Comparison of ENCODE assay signal across 8 cellular contexts in the genomic region with DNA sequence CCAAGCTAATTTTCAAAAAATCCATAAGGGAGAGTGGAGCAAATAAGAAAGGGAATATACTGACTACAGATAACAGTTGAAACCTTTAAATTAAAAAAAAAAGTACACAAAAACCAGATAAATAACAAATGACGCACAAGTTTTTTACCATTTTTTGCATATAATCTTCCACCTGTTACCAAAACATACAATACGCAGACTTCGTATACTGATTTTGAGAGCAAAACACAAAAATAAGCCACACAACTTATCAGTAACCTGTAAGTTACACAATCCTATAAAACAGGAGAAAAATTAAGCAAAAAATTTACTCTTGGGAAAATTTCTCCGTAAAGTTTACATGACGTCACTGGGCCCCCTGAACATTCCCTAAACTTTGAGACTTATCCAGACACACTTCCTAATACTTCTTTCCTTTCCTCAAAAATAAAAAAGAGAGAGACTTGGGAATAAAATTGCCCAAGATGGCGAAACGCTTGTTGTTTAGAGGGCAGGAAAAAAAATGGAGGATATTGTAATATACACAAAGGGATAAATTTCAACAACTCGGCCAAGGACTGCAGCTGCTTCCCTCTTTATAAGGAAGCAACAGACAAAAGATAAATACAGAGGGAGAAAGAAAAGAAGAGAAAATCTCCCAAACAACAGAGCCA.
DNase-seq lines count a peak whose midpoint lies in the region; ATAC-seq and TF ChIP-seq lines count a peak whose summit lies in the region.

No MANE protein-coding gene starts in this region.

- H3K9me3 ChIP-seq in SK-N-MC (ENCODE audit: low read depth, low read length): no peaks in the 10 kb centered on the region
- H3K9me3 ChIP-seq in parathyroid adenoma (ENCODE audit: control insufficient read depth, low read length): no peaks in the 10 kb centered on the region

- peak overlapping the region; percentile 90 for H2AFZ ChIP-seq in parathyroid adenoma

- H3K4me1 Mint-ChIP-seq in stimulated activated naive CD8-positive, alpha-beta T cell treated with anti-CD3 and anti-CD28 coated beads, Interleukin-15, Interleukin-2, amounts not matched to agents 100 ng/mL and 50 ng/mL, for 24 hours (ENCODE audit: low read depth): peaks cover 15% of the 10 kb centered on the region

- H3K36me3 ChIP-seq in SK-N-MC (ENCODE audit: insufficient read depth, low read length): no peaks in the 10 kb centered on the region
- H3K36me3 ChIP-seq in parathyroid adenoma (ENCODE audit: control insufficient read depth, insufficient read depth, low read length): no peaks in the 10 kb centered on the region

- H3K4me2 ChIP-seq in parathyroid adenoma (ENCODE audit: low read length): peak overlapping the region; percentile 95

- TF ChIP-seq CTCF in fibroblast of mammary gland (conservative IDR thresholded peaks at IDR 0.05; ENCODE audit: control insufficient read depth, insufficient read depth, low read depth, low read length): no peak
- TF ChIP-seq CTCF in parathyroid adenoma (IDR thresholded peaks at IDR 0.05): no peak

- H3K9ac ChIP-seq in SK-N-MC (ENCODE audit: insufficient read length) (peak overlapping the region; percentile 99), parathyroid adenoma (peak overlapping the region; percentile 62)

- H3K9me3 Mint-ChIP-seq in stimulated activated naive CD8-positive, alpha-beta T cell treated with anti-CD3 and anti-CD28 coated beads, Interleukin-15, Interleukin-2, amounts not matched to agents 100 ng/mL and 50 ng/mL, for 24 hours: no peaks in the 10 kb centered on the region

- H3K27ac Mint-ChIP-seq in stimulated activated naive CD8-positive, alpha-beta T cell treated with anti-CD3 and anti-CD28 coated beads, Interleukin-15, Interleukin-2, amounts not matched to agents 100 ng/mL and 50 ng/mL, for 24 hours: no peak overlapping the region

- H3K4me3 ChIP-seq in SK-N-MC (peak overlapping the region; percentile 93), fibroblast of mammary gland (ENCODE audit: control insufficient read depth, low read depth, low read length) (peak overlapping the region; percentile 72), parathyroid adenoma (ENCODE audit: low read depth, low read length) (peak overlapping the region; percentile 97)

- H3K27me3 Mint-ChIP-seq in stimulated activated naive CD8-positive, alpha-beta T cell treated with anti-CD3 and anti-CD28 coated beads, Interleukin-15, Interleukin-2, amounts not matched to agents 100 ng/mL and 50 ng/mL, for 24 hours: peaks cover 31% of the 10 kb centered on the region

- DNase-seq in stimulated activated naive CD8-positive, alpha-beta T cell treated with anti-CD3 and anti-CD28 coated beads, Interleukin-15, Interleukin-2, amounts not matched to agents 100 U/mL and 50 U/mL, for 24 hours: no peak
- DNase-seq in SK-N-MC (ENCODE audit: low read depth, low spot score) (no peak), fibroblast of mammary gland (ENCODE audit: low read depth) (no peak), superior temporal gyrus (ENCODE audit: extremely low spot score) (no peak)

- H3K79me2 ChIP-seq in parathyroid adenoma: peaks cover 15% of the 10 kb centered on the region

- no peaks in the 10 kb centered on the region for H3K27me3 ChIP-seq in parathyroid adenoma (ENCODE audit: control insufficient read depth, insufficient read depth, low read length)

- H3K4me1 ChIP-seq in parathyroid adenoma: peaks cover 13% of the 10 kb centered on the region

- no peaks in the 10 kb centered on the region for H3K36me3 Mint-ChIP-seq in stimulated activated naive CD8-positive, alpha-beta T cell treated with anti-CD3 and anti-CD28 coated beads, Interleukin-15, Interleukin-2, amounts not matched to agents 100 ng/mL and 50 ng/mL, for 24 hours (ENCODE audit: low read depth)

- peak overlapping the region; percentile 87 for H3K4me3 Mint-ChIP-seq in stimulated activated naive CD8-positive, alpha-beta T cell treated with anti-CD3 and anti-CD28 coated beads, Interleukin-15, Interleukin-2, amounts not matched to agents 100 ng/mL and 50 ng/mL, for 24 hours

- H3K27ac ChIP-seq in SK-N-MC (peak overlapping the region; percentile 98), parathyroid adenoma (peak overlapping the region; percentile 99)

- ATAC-seq in stimulated activated naive CD8-positive, alpha-beta T cell treated with anti-CD3 and anti-CD28 coated beads, Interleukin-15, Interleukin-2, amounts not matched to agents 100 U/mL and 50 U/mL, for 24 hours: no peak
- ATAC-seq in GM19023 (IDR thresholded peaks at IDR 0.05; ENCODE audit: unreplicated experiment): no peak
- no peak for ATAC-seq in HG02678 (IDR thresholded peaks at IDR 0.05; ENCODE audit: unreplicated experiment)
